ENCODE assay signal across 8 cellular contexts in genomic region chr7:120792091-120792860, GRCh38.
DNase-seq lines count a peak whose midpoint lies in the region; ATAC-seq, FAIRE-seq and TF ChIP-seq lines count a peak whose summit lies in the region.

No MANE protein-coding gene starts in this region.

- H3K79me2 ChIP-seq in HepG2 (ENCODE audit: insufficient read depth, low read length), result no peaks in the 10 kb centered on the region

- no peaks in the 10 kb centered on the region for H3K27me3 ChIP-seq in HepG2 (ENCODE audit: control insufficient read depth in 1 of 2, insufficient read depth in 2 of 2, low read length in 2 of 2)

- in situ Hi-C loops in GM13977 (cut with MboI; ENCODE audit: low pct_unique_long_range_greater_than_20kb, low sequenced_read_pairs, unreplicated experiment) (loop anchor here (25.0 kb wide), 1 partner anchor 320 kb away; no protein-coding TSS in a partner anchor), HepG2 (cut with HindIII; ENCODE audit: extremely low pct_ligation_motif_present, low pct_unique_long_range_greater_than_20kb) (no loop called here)

- intact Hi-C loops in HepG2 (cut with micrococcal nuclease; ENCODE audit: unreplicated experiment), result loop anchor here (1.0 to 5.0 kb wide), 4 partner anchors 65 to 316 kb away; partner anchors contain the start of gene TSPAN12

- POLR2A ChIA-PET in A549 (lab: Yijun Ruan, JAX) (no interaction called here), HepG2 (lab: Yijun Ruan, JAX) (no interaction called here)

- no peak overlapping the region for H3K9ac ChIP-seq in HepG2 (ENCODE audit: insufficient read depth, low read depth, low read length)

- TF ChIP-seq RAD21 in A549 (conservative IDR thresholded peaks at IDR 0.05 in 1 of 2, IDR thresholded peaks at IDR 0.05 in 1 of 2) (peak; percentile 51 to 58; a peak in 4 of 5 replicates), HepG2 (CRISPR knock-in tag; IDR thresholded peaks at IDR 0.05) (no peak)

- FAIRE-seq in A549 (lab: Jason Lieb, UNC) (no peak), HepG2 (lab: Jason Lieb, UNC) (no peak)

- DNase-seq in A549 (ENCODE audit: low read depth in 1 of 2, low spot score in 1 of 2) (peak; percentile 60 to 73), GM13977 (ENCODE audit: low spot score) (peak; percentile 35), NCI-H1694 treated with DMSO at 0.1 percent for 48 hours (lab: John Stamatoyannopoulos, UW) (peak; percentile 44), choroid plexus epithelial cell (ENCODE audit: low read depth) (peak; percentile 84), HepG2 (ENCODE audit: low spot score) (peak; percentile 44)
- peak; percentile 42 for DNase-seq in activated CD4-positive, alpha-beta T cell treated with anti-CD3 and anti-CD28 coated beads for 1 hour
- peak; percentile 42 to 63 (median 43) for DNase-seq in stimulated activated CD4-positive, alpha-beta T cell treated with anti-CD3 and anti-CD28 coated beads, TNF-alpha, amount 100 ng/mL, for 24 hours (ENCODE audit: low read depth in 3 of 3)

- H3K4me1 ChIP-seq in A549 (no peaks in the 10 kb centered on the region), HepG2 (ENCODE audit: insufficient read depth, low read length) (no peaks in the 10 kb centered on the region)

- H3K36me3 ChIP-seq in HepG2 (replicated peaks in 1 of 2; ENCODE audit: control insufficient read depth in 1 of 2, insufficient read depth in 2 of 2, low read length in 2 of 2), result no peaks in the 10 kb centered on the region

- CTCF ChIA-PET in A549 (lab: Yijun Ruan, JAX), result interaction anchor here (0.6 to 5.9 kb wide), 25 partner anchors 9 to 658 kb away, joined by 3 to 49 read pairs (median 4); partner anchors contain the start of gene TSPAN12
- CTCF ChIA-PET in HepG2 (lab: Yijun Ruan, JAX; ENCODE audit: low intra/inter-chr PET ratio, low total read pairs), result interaction anchor here (0.7 to 1.7 kb wide), 2 partner anchors 149 to 316 kb away, joined by 4 to 6 read pairs; no protein-coding TSS in a partner anchor

- 36% methylated on average over 11 of the region's 13 CpGs for WGBS in A549 (ENCODE audit: missing lambda C conversion rate)
- 38% methylated on average over 8 of the region's 13 CpGs for WGBS in HepG2 (ENCODE audit: low lambda C conversion rate)

- H2AFZ ChIP-seq in HepG2 (ENCODE audit: low read length), result no peak overlapping the region

- H3K4me3 ChIP-seq in A549, result no peak overlapping the region
- H3K4me3 ChIP-seq in choroid plexus epithelial cell (ENCODE audit: low read depth, low read length), result no peak overlapping the region
- H3K4me3 ChIP-seq in HepG2 (replicated peaks in 1 of 3; ENCODE audit: insufficient read depth in 1 of 3, low read depth in 2 of 3, low read length in 3 of 3), result no peak overlapping the region

- peak; percentile 77 for TF ChIP-seq CTCF in A549 (IDR thresholded peaks at IDR 0.05)
- peak; percentile 97 for TF ChIP-seq CTCF in GM13977 (IDR thresholded peaks at IDR 0.05; ENCODE audit: extremely low read depth, insufficient read depth, missing control alignments)
- peak; percentile 99 for TF ChIP-seq CTCF in choroid plexus epithelial cell (conservative IDR thresholded peaks at IDR 0.05; ENCODE audit: low read depth, low read length)
- peak; percentile 88 for TF ChIP-seq CTCF in HepG2 (CRISPR knock-in tag; IDR thresholded peaks at IDR 0.05)

- BruUV-seq in HepG2 (replicated peaks; lab: Mats Ljungman, UMichigan), result no TSS peak

- TF ChIP-seq POLR2A in A549 (IDR thresholded peaks at IDR 0.05; ENCODE audit: low read length) (no peak), HepG2 (IDR thresholded peaks at IDR 0.05; ENCODE audit: insufficient read depth in 1 of 2, low read depth in 2 of 2, low read length in 2 of 2) (no peak)

- H3K4me2 ChIP-seq in A549 (no peak overlapping the region), HepG2 (ENCODE audit: low read depth, low read length) (no peak overlapping the region)

- TF ChIP-seq EP300 in A549 (IDR thresholded peaks at IDR 0.05) (no peak), HepG2 (IDR thresholded peaks at IDR 0.05; ENCODE audit: low read depth in 2 of 2, low read length in 2 of 2) (no peak), HepG2 (CRISPR knock-in tag; IDR thresholded peaks at IDR 0.05; ENCODE audit: borderline replicate concordance) (no peak)

- H3K27ac ChIP-seq in A549, result no peak overlapping the region
- H3K27ac ChIP-seq in HepG2 (ENCODE audit: extremely low read length, insufficient read depth, low read length), result no peak overlapping the region

- H3K9me3 ChIP-seq in A549 (no peaks in the 10 kb centered on the region), HepG2 (ENCODE audit: low read length) (no peaks in the 10 kb centered on the region)

- H4K20me1 ChIP-seq in HepG2 (ENCODE audit: insufficient read depth, low read length), result no peaks in the 10 kb centered on the region

- ATAC-seq in A549 (peak; percentile 99 to 100), HG02870 (IDR thresholded peaks at IDR 0.05; ENCODE audit: unreplicated experiment) (peak; percentile 94), HepG2 (peak; percentile 99)

TF ChIP-seq in A549, 52 proteins besides CTCF, POLR2A, EP300 and RAD21:
- no peak for TF ChIP-seq NFE2L2 (conservative IDR thresholded peaks at IDR 0.05; ENCODE audit: low read length)
- TF ChIP-seq SMC3 (IDR thresholded peaks at IDR 0.05), result peak; percentile 81

TF ChIP-seq in HepG2, 621 proteins besides CTCF, POLR2A, EP300 and RAD21:
- TF ChIP-seq, protein P1, sequence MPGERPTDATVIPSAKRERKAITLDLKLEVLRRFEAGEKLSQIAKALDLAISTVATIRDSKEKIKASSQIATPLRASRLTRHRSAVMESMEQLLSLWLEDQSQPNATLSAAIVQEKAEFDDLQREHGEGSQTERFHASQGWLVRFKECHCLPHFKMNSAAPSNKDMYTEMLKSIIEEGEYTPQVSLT (CRISPR knock-in tag; IDR thresholded peaks at IDR 0.05; ENCODE audit: borderline replicate concordance, low read depth), result no peak
- TF ChIP-seq STAG1 (CRISPR knock-in tag; IDR thresholded peaks at IDR 0.05), result peak; percentile 59
- no peak for TF ChIP-seq JARID2 (CRISPR knock-in tag; IDR thresholded peaks at IDR 0.05; ENCODE audit: insufficient replicate concordance)
- peak; percentile 84 for TF ChIP-seq XRCC5 (optimal IDR thresholded peaks at IDR 0.05; ENCODE audit: low read length)
- TF ChIP-seq ZNF724P (CRISPR knock-in tag; IDR thresholded peaks at IDR 0.05; ENCODE audit: borderline replicate concordance), result no peak
- no peak for TF ChIP-seq MATR3 (CRISPR knock-in tag; IDR thresholded peaks at IDR 0.05)
- TF ChIP-seq GFI1 (CRISPR knock-in tag; IDR thresholded peaks at IDR 0.05; ENCODE audit: borderline replicate concordance), result no peak
- no peak for TF ChIP-seq HHEX (CRISPR knock-in tag; IDR thresholded peaks at IDR 0.05)
- no peak for TF ChIP-seq THAP9 (CRISPR knock-in tag; IDR thresholded peaks at IDR 0.05; ENCODE audit: borderline replicate concordance)
- no peak for TF ChIP-seq MEIS2 (CRISPR knock-in tag; IDR thresholded peaks at IDR 0.05)
- TF ChIP-seq MIXL1 (CRISPR knock-in tag; IDR thresholded peaks at IDR 0.05), result no peak
- 0 out of 2 replicates have a peak, but pooled peaks have one; percentile 40 for TF ChIP-seq KDM2A (CRISPR knock-in tag; IDR thresholded peaks at IDR 0.05; ENCODE audit: borderline replicate concordance, low read depth)
- peak; percentile 49 for TF ChIP-seq SMC3 (IDR thresholded peaks at IDR 0.05; ENCODE audit: low read length)
- TF ChIP-seq, protein P2, sequence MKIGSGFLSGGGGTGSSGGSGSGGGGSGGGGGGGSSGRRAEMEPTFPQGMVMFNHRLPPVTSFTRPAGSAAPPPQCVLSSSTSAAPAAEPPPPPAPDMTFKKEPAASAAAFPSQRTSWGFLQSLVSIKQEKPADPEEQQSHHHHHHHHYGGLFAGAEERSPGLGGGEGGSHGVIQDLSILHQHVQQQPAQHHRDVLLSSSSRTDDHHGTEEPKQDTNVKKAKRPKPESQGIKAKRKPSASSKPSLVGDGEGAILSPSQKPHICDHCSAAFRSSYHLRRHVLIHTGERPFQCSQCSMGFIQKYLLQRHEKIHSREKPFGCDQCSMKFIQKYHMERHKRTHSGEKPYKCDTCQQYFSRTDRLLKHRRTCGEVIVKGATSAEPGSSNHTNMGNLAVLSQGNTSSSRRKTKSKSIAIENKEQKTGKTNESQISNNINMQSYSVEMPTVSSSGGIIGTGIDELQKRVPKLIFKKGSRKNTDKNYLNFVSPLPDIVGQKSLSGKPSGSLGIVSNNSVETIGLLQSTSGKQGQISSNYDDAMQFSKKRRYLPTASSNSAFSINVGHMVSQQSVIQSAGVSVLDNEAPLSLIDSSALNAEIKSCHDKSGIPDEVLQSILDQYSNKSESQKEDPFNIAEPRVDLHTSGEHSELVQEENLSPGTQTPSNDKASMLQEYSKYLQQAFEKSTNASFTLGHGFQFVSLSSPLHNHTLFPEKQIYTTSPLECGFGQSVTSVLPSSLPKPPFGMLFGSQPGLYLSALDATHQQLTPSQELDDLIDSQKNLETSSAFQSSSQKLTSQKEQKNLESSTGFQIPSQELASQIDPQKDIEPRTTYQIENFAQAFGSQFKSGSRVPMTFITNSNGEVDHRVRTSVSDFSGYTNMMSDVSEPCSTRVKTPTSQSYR (CRISPR knock-in tag; IDR thresholded peaks at IDR 0.05; ENCODE audit: borderline replicate concordance), result no peak
- 0 out of 2 replicates have a peak, but pooled peaks have one; percentile 31 for TF ChIP-seq SALL2 (CRISPR knock-in tag; IDR thresholded peaks at IDR 0.05)

Comparison
In these comparisons a context has a peak if more than half of its experiments do, and no peak if none do; other contexts are left out.
1. Of the 38 proteins assayed by ChIP-seq in both HepG2 and A549: peak only in HepG2: none; only in A549: RAD21; in both: CTCF and SMC3; in neither: 35.